ENCODE assay signal across 27 cellular contexts in genomic region chr18:23667114-23667513, GRCh38. TPM values are rescaled to one million over a fixed set of nuclear protein-coding genes. Genes with fewer than 3 reads are reported as not detected.
"Had no signal": no experiment of that assay in that cellular context is flagged by ENCODE, and none has a peak within 500 bp of the region (broad histone marks: within the 10 kb centered on the region; RNA-seq: fewer than 3 reads in every experiment).

No MANE protein-coding gene starts in this region.

- H3K4me3 Mint-ChIP-seq: activated CD4-positive, alpha-beta T cell treated with anti-CD3 and anti-CD28 coated beads, Interleukin-2, amount 10 ng/mL, durations not matched to agents 7 days and 5 days; activated CD8-positive, alpha-beta memory T cell treated with anti-CD3 and anti-CD28 coated beads, Interleukin-2, amount 10 ng/mL, durations not matched to agents 7 days and 5 days; activated CD8-positive, alpha-beta T cell treated with anti-CD3 and anti-CD28 coated beads for 36 hours; activated naive CD4-positive, alpha-beta T cell treated with anti-CD3 and anti-CD28 coated beads, Interleukin-2, amount 50 U/mL, for 24 hours; brain; effector memory CD8-positive, alpha-beta T cell; mesothelial cell of epicardium; natural killer cell had no signal

- H3K27me3 Mint-ChIP-seq: activated naive CD4-positive, alpha-beta T cell treated with anti-CD3 and anti-CD28 coated beads, Interleukin-2, amount 50 U/mL, for 24 hours had no signal

- ATAC-seq: activated CD8-positive, alpha-beta memory T cell treated with anti-CD3 and anti-CD28 coated beads, Interleukin-2, amount 10 ng/mL, durations not matched to agents 7 days and 5 days; activated CD8-positive, alpha-beta T cell treated with anti-CD3 and anti-CD28 coated beads for 36 hours; effector memory CD8-positive, alpha-beta T cell; gastroesophageal sphincter; left ventricle myocardium superior; natural killer cell; upper lobe of right lung had no signal

- H3K36me3 ChIP-seq: esophagus muscularis mucosa, gastroesophageal sphincter, prostate gland, thyroid gland, upper lobe of right lung had no signal

- H3K9me3 Mint-ChIP-seq: activated CD4-positive, alpha-beta T cell treated with anti-CD3 and anti-CD28 coated beads, Interleukin-2, amount 10 ng/mL, durations not matched to agents 7 days and 5 days; activated CD8-positive, alpha-beta T cell treated with anti-CD3 and anti-CD28 coated beads for 36 hours; activated naive CD4-positive, alpha-beta T cell treated with anti-CD3 and anti-CD28 coated beads, Interleukin-2, amount 50 U/mL, for 24 hours; effector memory CD8-positive, alpha-beta T cell; mesothelial cell of epicardium; natural killer cell had no signal

- H3K4me1 ChIP-seq: prostate gland, upper lobe of right lung had no signal

- H3K27ac ChIP-seq: esophagus muscularis mucosa, gastroesophageal sphincter, prostate gland, thyroid gland, upper lobe of right lung, VCaP had no signal

- H3K4me3 ChIP-seq: esophagus muscularis mucosa, gastroesophageal sphincter, prostate gland, thyroid gland, upper lobe of right lung had no signal

- H3K27me3 ChIP-seq: esophagus muscularis mucosa, thyroid gland had no signal

- DNase-seq: activated CD4-positive, alpha-beta T cell treated with anti-CD3 and anti-CD28 coated beads, Interleukin-2, amount 10 ng/mL, durations not matched to agents 7 days and 5 days; activated CD4-positive, CD25-positive, alpha-beta regulatory T cell treated with anti-CD3 and anti-CD28 coated beads, Interleukin-2, amount 50 U/mL, for 72 hours; activated CD8-positive, alpha-beta memory T cell treated with anti-CD3 and anti-CD28 coated beads, Interleukin-2, amount 10 ng/mL, durations not matched to agents 7 days and 5 days; activated CD8-positive, alpha-beta T cell treated with anti-CD3 and anti-CD28 coated beads for 36 hours; activated effector memory CD4-positive, alpha-beta T cell treated with anti-CD3 and anti-CD28 coated beads, Interleukin-2, amount 50 U/mL, for 16 hours; activated T-cell treated with anti-CD3 and anti-CD28 coated beads for 4 hours; anterior cingulate cortex; dermis blood vessel endothelial cell; effector memory CD8-positive, alpha-beta T cell; head of caudate nucleus; hypothalamus; left ventricle myocardium superior; mammary epithelial cell; natural killer cell; stimulated activated CD4-positive, alpha-beta T cell treated with anti-CD3 and anti-CD28 coated beads, Interleukin-4, amount 100 ng/mL, for 1 hour; stimulated activated naive CD4-positive, alpha-beta T cell treated with Interleukin-2 at 50 U/mL for 16 hours; substantia nigra; thyroid gland; upper lobe of right lung had no signal

- H3K36me3 Mint-ChIP-seq: activated naive CD4-positive, alpha-beta T cell treated with anti-CD3 and anti-CD28 coated beads, Interleukin-2, amount 50 U/mL, for 24 hours; brain; mesothelial cell of epicardium; natural killer cell had no signal

- H3K27ac Mint-ChIP-seq: activated CD4-positive, alpha-beta T cell treated with anti-CD3 and anti-CD28 coated beads, Interleukin-2, amount 10 ng/mL, durations not matched to agents 7 days and 5 days; activated CD8-positive, alpha-beta memory T cell treated with anti-CD3 and anti-CD28 coated beads, Interleukin-2, amount 10 ng/mL, durations not matched to agents 7 days and 5 days; activated CD8-positive, alpha-beta T cell treated with anti-CD3 and anti-CD28 coated beads for 36 hours; activated naive CD4-positive, alpha-beta T cell treated with anti-CD3 and anti-CD28 coated beads, Interleukin-2, amount 50 U/mL, for 24 hours; brain; effector memory CD8-positive, alpha-beta T cell; mesothelial cell of epicardium; natural killer cell had no signal

- H3K9me3 ChIP-seq: esophagus muscularis mucosa, gastroesophageal sphincter, prostate gland, thyroid gland, upper lobe of right lung had no signal

RNA-seq across cellular contexts. Expression of gene ANKRD29, which starts 4.4 kb away (rescaled TPM):
- total RNA-seq: activated CD8-positive, alpha-beta memory T cell treated with anti-CD3 and anti-CD28 coated beads, Interleukin-2, amount 10 ng/mL, durations not matched to agents 7 days and 5 days; activated CD8-positive, alpha-beta T cell treated with anti-CD3 and anti-CD28 coated beads for 36 hours; osteocyte had no signal

RNA-seq across cellular contexts. Expression of gene LAMA3, which starts 22.1 kb away (rescaled TPM):
- total RNA-seq: natural killer cell, osteocyte had no signal
